ENCODE assay signal across 7 cellular contexts in genomic region chr3:157160652-157161480, GRCh38. TPM values are rescaled to one million over a fixed set of nuclear protein-coding genes. Genes with fewer than 3 reads are reported as not detected.
A peak's percentile ranks its signal among the peaks of the same experiment; 100 is the strongest.
DNase-seq lines count a peak whose midpoint lies in the region; ATAC-seq and TF ChIP-seq lines count a peak whose summit lies in the region.

No MANE protein-coding gene starts in this region.

- peak overlapping the region; percentile 98 for H3K4me3 ChIP-seq in H7 (ENCODE audit: insufficient read depth, low read depth, low read length)
- H3K4me3 ChIP-seq in brain microvascular endothelial cell (ENCODE audit: low read depth, low read length), result peak overlapping the region; percentile 91
- H3K4me3 ChIP-seq in smooth muscle cell, result peak overlapping the region; percentile 99

- WGBS in smooth muscle cell (ENCODE audit: low lambda C conversion rate), result 14% methylated on average over 22 of the region's 22 CpGs

- H3K4me2 ChIP-seq in smooth muscle cell, result peak overlapping the region; percentile 86

- TF ChIP-seq CTCF in GM10266 (IDR thresholded peaks at IDR 0.05; ENCODE audit: control insufficient read depth, insufficient read depth, low read depth, missing control alignments) (no peak), brain microvascular endothelial cell (IDR thresholded peaks at IDR 0.05; ENCODE audit: low read depth, low read length, missing control alignments) (no peak), smooth muscle cell (IDR thresholded peaks at IDR 0.05; ENCODE audit: borderline replicate concordance, insufficient read depth, poor library complexity, severe bottlenecking) (no peak)

- no peak overlapping the region for H2AFZ ChIP-seq in smooth muscle cell (ENCODE audit: low read depth)

- peak; percentile 68 for ATAC-seq in SK-N-SH treated with all-trans-retinoic acid at 6 μM for 48 hours

- H3K36me3 ChIP-seq in H7 (replicated peaks; ENCODE audit: control insufficient read depth, insufficient read depth, low read length) (peaks cover 24% of the 10 kb centered on the region), brain microvascular endothelial cell (replicated peaks) (peaks cover 29% of the 10 kb centered on the region), smooth muscle cell (ENCODE audit: low read depth) (peaks cover 27% of the 10 kb centered on the region)

- H3K27ac ChIP-seq in brain microvascular endothelial cell (peak overlapping the region; percentile 99), smooth muscle cell (ENCODE audit: low read depth) (peak overlapping the region; percentile 100)

- DNase-seq in GM10266 (ENCODE audit: extremely low spot score) (peak; percentile 49), H7 (peak; percentile 56), Kasumi-1 (lab: John Stamatoyannopoulos, UW) (peak; percentile 66 to 70), brain microvascular endothelial cell (peak; percentile 89), iPS-NIHi7 (ENCODE audit: extremely low spot score) (peak; percentile 35), smooth muscle cell (lab: John Stamatoyannopoulos, UW; ENCODE audit: unreplicated experiment) (peak; percentile 81)

- peaks cover 40% of the 10 kb centered on the region for H4K20me1 ChIP-seq in smooth muscle cell (ENCODE audit: low read depth)

- H3K4me1 ChIP-seq in smooth muscle cell (ENCODE audit: low read depth), result peaks cover 35% of the 10 kb centered on the region

- peak overlapping the region; percentile 100 for H3K9ac ChIP-seq in smooth muscle cell (ENCODE audit: low read depth)

- H3K27me3 ChIP-seq in H7 (ENCODE audit: control insufficient read depth, insufficient read depth, low read length), result no peaks in the 10 kb centered on the region
- H3K27me3 ChIP-seq in brain microvascular endothelial cell (replicated peaks), result no peaks in the 10 kb centered on the region
- no peaks in the 10 kb centered on the region for H3K27me3 ChIP-seq in smooth muscle cell (ENCODE audit: low read depth)

- H3K9me3 ChIP-seq in smooth muscle cell (replicated peaks; ENCODE audit: low read depth), result no peaks in the 10 kb centered on the region

- H3K79me2 ChIP-seq in smooth muscle cell (ENCODE audit: low read depth), result peaks cover 39% of the 10 kb centered on the region

- H3F3A ChIP-seq in smooth muscle cell (ENCODE audit: low read depth), result peaks cover 16% of the 10 kb centered on the region

- in situ Hi-C loops in brain microvascular endothelial cell (cut with HindIII; ENCODE audit: low pct_ligation_motif_present, low sequenced_read_pairs), result no loop called here

TF ChIP-seq in SK-N-SH treated with all-trans-retinoic acid at 6 μM for 48 hours, 23 proteins besides CTCF, POLR2A, EP300 and RAD21:
- TF ChIP-seq PPARA (CRISPR knock-in tag; IDR thresholded peaks at IDR 0.05; ENCODE audit: borderline replicate concordance) (no peak), ISL1 (CRISPR knock-in tag; IDR thresholded peaks at IDR 0.05) (peak; percentile 14; the same call in 1 of the 2 replicates), OSR1 (CRISPR knock-in tag; IDR thresholded peaks at IDR 0.05) (no peak), ZNF70 (CRISPR knock-in tag; IDR thresholded peaks at IDR 0.05) (no peak)

RNA-seq across cellular contexts. Expression of gene CCNL1, which starts 0.9 kb away (rescaled TPM):
- 41.1 and 75.1 TPM in 2 replicates for total RNA-seq in H7 (2014; rRNA removed; shearing (Covaris generic))
- 599 and 780 TPM in 2 replicates for total RNA-seq in smooth muscle cell
- polyA plus RNA-seq in smooth muscle cell, result 173 and 184 TPM in 2 replicates

Comparison
In these comparisons a context has a peak if more than half of its experiments do, and no peak if none do; other contexts are left out.
1. Peak in every context shown above with its lines: DNase-seq, ATAC-seq, H3K4me3 ChIP-seq and H3K27ac ChIP-seq.
2. DNase-seq: peak in every context shown above with its lines; median percentile 89 in brain microvascular endothelial cell; 81 in smooth muscle cell; 68 in Kasumi-1; 56 in H7; 49 in GM10266; 35 in iPS-NIHi7.